1 cellular context compared by ENCODE assay signal in the genomic region with DNA sequence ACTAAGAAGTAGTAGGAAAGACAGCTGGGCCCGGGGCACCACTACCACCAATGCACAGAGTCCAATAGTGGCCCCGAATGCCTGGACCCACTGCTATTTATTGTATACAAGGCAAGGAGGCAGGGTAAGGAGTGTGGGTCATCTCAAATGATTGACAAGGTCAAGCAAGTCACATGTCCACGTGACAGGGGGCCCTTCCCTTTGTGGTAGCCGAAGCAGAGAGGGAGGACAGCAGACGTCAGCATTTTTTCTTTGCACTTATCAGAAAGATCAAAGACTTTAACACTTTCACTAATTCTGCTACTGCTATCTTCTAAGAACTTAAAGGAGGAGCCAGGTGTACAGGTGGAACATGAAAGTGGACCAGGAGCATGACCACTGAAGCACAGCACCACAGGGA.
TF ChIP-seq lines count a peak whose summit lies in the region.

No MANE protein-coding gene starts in this region.

TF ChIP-seq in K562, 482 proteins besides CTCF, POLR2A, EP300 and RAD21 (continued from another document):
- TF ChIP-seq, protein P1, sequence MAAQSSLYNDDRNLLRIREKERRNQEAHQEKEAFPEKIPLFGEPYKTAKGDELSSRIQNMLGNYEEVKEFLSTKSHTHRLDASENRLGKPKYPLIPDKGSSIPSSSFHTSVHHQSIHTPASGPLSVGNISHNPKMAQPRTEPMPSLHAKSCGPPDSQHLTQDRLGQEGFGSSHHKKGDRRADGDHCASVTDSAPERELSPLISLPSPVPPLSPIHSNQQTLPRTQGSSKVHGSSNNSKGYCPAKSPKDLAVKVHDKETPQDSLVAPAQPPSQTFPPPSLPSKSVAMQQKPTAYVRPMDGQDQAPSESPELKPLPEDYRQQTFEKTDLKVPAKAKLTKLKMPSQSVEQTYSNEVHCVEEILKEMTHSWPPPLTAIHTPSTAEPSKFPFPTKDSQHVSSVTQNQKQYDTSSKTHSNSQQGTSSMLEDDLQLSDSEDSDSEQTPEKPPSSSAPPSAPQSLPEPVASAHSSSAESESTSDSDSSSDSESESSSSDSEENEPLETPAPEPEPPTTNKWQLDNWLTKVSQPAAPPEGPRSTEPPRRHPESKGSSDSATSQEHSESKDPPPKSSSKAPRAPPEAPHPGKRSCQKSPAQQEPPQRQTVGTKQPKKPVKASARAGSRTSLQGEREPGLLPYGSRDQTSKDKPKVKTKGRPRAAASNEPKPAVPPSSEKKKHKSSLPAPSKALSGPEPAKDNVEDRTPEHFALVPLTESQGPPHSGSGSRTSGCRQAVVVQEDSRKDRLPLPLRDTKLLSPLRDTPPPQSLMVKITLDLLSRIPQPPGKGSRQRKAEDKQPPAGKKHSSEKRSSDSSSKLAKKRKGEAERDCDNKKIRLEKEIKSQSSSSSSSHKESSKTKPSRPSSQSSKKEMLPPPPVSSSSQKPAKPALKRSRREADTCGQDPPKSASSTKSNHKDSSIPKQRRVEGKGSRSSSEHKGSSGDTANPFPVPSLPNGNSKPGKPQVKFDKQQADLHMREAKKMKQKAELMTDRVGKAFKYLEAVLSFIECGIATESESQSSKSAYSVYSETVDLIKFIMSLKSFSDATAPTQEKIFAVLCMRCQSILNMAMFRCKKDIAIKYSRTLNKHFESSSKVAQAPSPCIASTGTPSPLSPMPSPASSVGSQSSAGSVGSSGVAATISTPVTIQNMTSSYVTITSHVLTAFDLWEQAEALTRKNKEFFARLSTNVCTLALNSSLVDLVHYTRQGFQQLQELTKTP (IDR thresholded peaks at IDR 0.05; ENCODE audit: low read depth in 1 of 2, partially characterized antibody in 2 of 2) = no peak
- TF ChIP-seq DMBX1 (CRISPR knock-in tag; IDR thresholded peaks at IDR 0.05; ENCODE audit: borderline replicate concordance) (no peak), KLF10 (CRISPR knock-in tag; IDR thresholded peaks at IDR 0.05) (no peak), ZBTB7A (IDR thresholded peaks at IDR 0.05; ENCODE audit: borderline replicate concordance, control insufficient read depth, low read depth, low read length) (no peak), HIVEP1 (CRISPR knock-in tag; IDR thresholded peaks at IDR 0.05) (no peak), XRCC3 (IDR thresholded peaks at IDR 0.05) (no peak), GABPB1 (CRISPR knock-in tag; IDR thresholded peaks at IDR 0.05) (no peak), PCBP1 (IDR thresholded peaks at IDR 0.05; ENCODE audit: low read depth, low read length, poor library complexity, severe bottlenecking) (no peak), PML (IDR thresholded peaks at IDR 0.05; ENCODE audit: low read length) (no peak), RFX5 (IDR thresholded peaks at IDR 0.05; ENCODE audit: low read depth, low read length) (no peak), DNMT1 (IDR thresholded peaks at IDR 0.05) (no peak), ZNF316 (IDR thresholded peaks at IDR 0.05) (peak; percentile 86), ESRRA (IDR thresholded peaks at IDR 0.05; ENCODE audit: borderline replicate concordance, low read depth) (peak; percentile 76), HDAC3 (IDR thresholded peaks at IDR 0.05; ENCODE audit: borderline replicate concordance, partially characterized antibody) (no peak), EHMT2 (IDR thresholded peaks at IDR 0.05) (no peak), CBX8 (IDR thresholded peaks at IDR 0.05; ENCODE audit: borderline replicate concordance, extremely low read depth, low read depth, low read length, poor library complexity, severe bottlenecking) (no peak), TBL1XR1 (IDR thresholded peaks at IDR 0.05; ENCODE audit: low read length in 2 of 2) (no peak), ARNT (IDR thresholded peaks at IDR 0.05) (no peak), ZNF121 (CRISPR knock-in tag; conservative IDR thresholded peaks at IDR 0.05) (no peak), NR2C2 (CRISPR knock-in tag; IDR thresholded peaks at IDR 0.05) (no peak), NR2C2 (tag; IDR thresholded peaks at IDR 0.05) (peak; percentile 33; the same call in 1 of the 2 replicates), ZNF75A (CRISPR knock-in tag; IDR thresholded peaks at IDR 0.05) (no peak), SMAD4 (CRISPR knock-in tag; conservative IDR thresholded peaks at IDR 0.05) (no peak), HDGF (IDR thresholded peaks at IDR 0.05) (no peak)
- TF ChIP-seq, protein P2, sequence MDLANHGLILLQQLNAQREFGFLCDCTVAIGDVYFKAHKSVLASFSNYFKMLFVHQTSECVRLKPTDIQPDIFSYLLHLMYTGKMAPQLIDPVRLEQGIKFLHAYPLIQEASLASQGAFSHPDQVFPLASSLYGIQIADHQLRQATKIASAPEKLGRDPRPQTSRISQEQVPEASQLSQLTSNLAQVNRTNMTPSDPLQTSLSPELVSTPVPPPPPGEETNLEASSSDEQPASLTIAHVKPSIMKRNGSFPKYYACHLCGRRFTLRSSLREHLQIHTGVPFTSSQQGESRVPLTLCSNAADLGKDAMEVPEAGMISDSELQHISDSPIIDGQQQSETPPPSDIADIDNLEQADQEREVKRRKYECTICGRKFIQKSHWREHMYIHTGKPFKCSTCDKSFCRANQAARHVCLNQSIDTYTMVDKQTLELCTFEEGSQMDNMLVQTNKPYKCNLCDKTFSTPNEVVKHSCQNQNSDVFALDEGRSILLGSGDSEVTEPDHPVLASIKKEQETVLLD (IDR thresholded peaks at IDR 0.05) = no peak
- TF ChIP-seq, protein P3, sequence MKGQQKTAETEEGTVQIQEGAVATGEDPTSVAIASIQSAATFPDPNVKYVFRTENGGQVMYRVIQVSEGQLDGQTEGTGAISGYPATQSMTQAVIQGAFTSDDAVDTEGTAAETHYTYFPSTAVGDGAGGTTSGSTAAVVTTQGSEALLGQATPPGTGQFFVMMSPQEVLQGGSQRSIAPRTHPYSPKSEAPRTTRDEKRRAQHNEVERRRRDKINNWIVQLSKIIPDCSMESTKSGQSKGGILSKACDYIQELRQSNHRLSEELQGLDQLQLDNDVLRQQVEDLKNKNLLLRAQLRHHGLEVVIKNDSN (CRISPR knock-in tag; IDR thresholded peaks at IDR 0.05) = peak; percentile 71
- TF ChIP-seq, protein P4, sequence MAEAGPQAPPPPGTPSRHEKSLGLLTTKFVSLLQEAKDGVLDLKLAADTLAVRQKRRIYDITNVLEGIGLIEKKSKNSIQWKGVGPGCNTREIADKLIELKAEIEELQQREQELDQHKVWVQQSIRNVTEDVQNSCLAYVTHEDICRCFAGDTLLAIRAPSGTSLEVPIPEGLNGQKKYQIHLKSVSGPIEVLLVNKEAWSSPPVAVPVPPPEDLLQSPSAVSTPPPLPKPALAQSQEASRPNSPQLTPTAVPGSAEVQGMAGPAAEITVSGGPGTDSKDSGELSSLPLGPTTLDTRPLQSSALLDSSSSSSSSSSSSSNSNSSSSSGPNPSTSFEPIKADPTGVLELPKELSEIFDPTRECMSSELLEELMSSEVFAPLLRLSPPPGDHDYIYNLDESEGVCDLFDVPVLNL (CRISPR knock-in tag; IDR thresholded peaks at IDR 0.05; ENCODE audit: low read depth) = no peak
- TF ChIP-seq, protein P5, sequence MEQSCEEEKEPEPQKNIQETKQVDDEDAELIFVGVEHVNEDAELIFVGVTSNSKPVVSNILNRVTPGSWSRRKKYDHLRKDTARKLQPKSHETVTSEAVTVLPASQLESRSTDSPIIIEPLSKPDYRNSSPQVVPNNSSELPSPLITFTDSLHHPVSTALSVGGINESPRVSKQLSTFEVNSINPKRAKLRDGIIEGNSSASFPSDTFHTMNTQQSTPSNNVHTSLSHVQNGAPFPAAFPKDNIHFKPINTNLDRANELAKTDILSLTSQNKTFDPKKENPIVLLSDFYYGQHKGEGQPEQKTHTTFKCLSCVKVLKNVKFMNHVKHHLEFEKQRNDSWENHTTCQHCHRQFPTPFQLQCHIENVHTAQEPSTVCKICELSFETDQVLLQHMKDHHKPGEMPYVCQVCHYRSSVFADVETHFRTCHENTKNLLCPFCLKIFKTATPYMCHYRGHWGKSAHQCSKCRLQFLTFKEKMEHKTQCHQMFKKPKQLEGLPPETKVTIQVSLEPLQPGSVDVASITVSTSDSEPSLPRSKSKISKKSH (CRISPR knock-in tag; IDR thresholded peaks at IDR 0.05) = no peak
- TF ChIP-seq, protein P6, sequence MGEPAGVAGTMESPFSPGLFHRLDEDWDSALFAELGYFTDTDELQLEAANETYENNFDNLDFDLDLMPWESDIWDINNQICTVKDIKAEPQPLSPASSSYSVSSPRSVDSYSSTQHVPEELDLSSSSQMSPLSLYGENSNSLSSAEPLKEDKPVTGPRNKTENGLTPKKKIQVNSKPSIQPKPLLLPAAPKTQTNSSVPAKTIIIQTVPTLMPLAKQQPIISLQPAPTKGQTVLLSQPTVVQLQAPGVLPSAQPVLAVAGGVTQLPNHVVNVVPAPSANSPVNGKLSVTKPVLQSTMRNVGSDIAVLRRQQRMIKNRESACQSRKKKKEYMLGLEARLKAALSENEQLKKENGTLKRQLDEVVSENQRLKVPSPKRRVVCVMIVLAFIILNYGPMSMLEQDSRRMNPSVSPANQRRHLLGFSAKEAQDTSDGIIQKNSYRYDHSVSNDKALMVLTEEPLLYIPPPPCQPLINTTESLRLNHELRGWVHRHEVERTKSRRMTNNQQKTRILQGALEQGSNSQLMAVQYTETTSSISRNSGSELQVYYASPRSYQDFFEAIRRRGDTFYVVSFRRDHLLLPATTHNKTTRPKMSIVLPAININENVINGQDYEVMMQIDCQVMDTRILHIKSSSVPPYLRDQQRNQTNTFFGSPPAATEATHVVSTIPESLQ (CRISPR knock-in tag; IDR thresholded peaks at IDR 0.05) = no peak
- TF ChIP-seq, protein P7, sequence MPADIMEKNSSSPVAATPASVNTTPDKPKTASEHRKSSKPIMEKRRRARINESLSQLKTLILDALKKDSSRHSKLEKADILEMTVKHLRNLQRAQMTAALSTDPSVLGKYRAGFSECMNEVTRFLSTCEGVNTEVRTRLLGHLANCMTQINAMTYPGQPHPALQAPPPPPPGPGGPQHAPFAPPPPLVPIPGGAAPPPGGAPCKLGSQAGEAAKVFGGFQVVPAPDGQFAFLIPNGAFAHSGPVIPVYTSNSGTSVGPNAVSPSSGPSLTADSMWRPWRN (IDR thresholded peaks at IDR 0.05; ENCODE audit: low read depth) = no peak
- TF ChIP-seq, protein P8, sequence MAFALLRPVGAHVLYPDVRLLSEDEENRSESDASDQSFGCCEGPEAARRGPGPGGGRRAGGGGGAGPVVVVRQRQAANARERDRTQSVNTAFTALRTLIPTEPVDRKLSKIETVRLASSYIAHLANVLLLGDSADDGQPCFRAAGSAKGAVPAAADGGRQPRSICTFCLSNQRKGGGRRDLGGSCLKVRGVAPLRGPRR (CRISPR knock-in tag; IDR thresholded peaks at IDR 0.05) = no peak
TF ChIP-seq in K562: peak in this region for 13.
